In the genomic region with DNA sequence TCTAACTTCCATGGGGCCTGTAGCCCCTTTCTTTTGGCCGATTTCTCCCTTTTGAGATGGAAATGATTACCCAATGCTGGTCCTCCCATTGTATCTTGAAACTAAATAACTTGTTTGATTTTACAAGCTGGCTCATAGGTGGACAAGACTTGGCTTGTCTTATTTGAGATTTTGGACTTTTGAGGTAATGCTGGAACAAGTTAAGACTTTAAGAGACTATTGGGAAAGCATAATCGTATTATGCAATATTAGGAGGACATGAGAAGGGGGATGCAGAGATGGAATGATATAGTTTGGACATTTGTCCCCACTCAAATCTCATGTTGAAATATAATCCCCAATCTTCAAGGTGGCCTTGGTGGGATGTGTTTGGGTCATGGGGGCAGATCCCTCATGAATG, we compare ENCODE assay signal across 1 cellular context.
TF ChIP-seq lines count a peak whose summit lies in the region.

No MANE protein-coding gene starts in this region.

TF ChIP-seq in HepG2, 621 proteins besides CTCF, POLR2A, EP300 and RAD21:
- TF ChIP-seq ZSCAN29 (CRISPR knock-in tag; conservative IDR thresholded peaks at IDR 0.05), result no peak
- TF ChIP-seq CEBPB (IDR thresholded peaks at IDR 0.05; ENCODE audit: borderline replicate concordance, low read depth, low read length), result peak; percentile 56
